ENCODE assay signal across 21 cellular contexts in the genomic region with DNA sequence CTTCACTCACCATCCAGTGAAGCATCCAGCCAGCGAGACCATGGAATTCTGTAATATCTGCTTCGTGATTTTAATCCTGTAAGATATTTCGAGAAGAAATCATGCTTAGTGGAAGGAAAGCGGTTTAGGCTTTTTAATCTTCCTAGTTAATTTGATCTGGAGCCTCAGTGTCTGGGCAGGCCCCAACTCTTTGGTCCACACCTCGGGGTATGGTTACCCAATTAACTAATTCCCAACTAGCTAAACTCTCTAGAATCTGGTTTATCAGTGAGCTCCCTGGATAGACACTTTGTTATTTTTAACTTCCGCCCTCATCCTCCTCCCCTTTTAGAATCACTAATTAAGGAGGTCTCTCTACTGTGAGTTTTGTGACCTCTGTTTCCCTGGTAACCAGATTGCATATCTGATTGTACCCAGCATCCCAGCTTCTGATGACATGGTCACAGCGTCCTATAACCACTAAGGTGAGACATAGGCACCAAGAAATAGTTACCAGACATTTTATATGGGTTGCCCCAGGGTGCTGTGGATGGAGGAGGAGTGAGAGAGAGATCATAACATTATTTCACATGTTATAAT.
A peak's percentile ranks its signal among the peaks of the same experiment; 100 is the strongest.
DNase-seq lines count a peak whose midpoint lies in the region; ATAC-seq and TF ChIP-seq lines count a peak whose summit lies in the region.
"Had no signal": no experiment of that assay in that cellular context is flagged by ENCODE, and none has a peak within 500 bp of the region (broad histone marks: within the 10 kb centered on the region; RNA-seq: fewer than 3 reads in every experiment).

No MANE protein-coding gene starts in this region.

- H3F3A ChIP-seq in SK-N-SH (replicated peaks; ENCODE audit: insufficient read depth), result no peaks in the 10 kb centered on the region

- DNase-seq in SK-N-SH (peak; percentile 18), NCI-H69 (lab: John Stamatoyannopoulos, UW) (peak; percentile 30), esophagus muscularis mucosa (ENCODE audit: extremely low spot score) (peak; percentile 31), tibial artery (no peak), WTC11 (ENCODE audit: low spot score) (no peak)
- DNase-seq: BE2C; Caco-2; CD4-positive, CD25-positive, alpha-beta regulatory T cell; GF-D8; Kasumi-1; MM.1S; NCI-H1092; NCI-H1436 treated with DMSO at 0.1 percent for 48 hours; NCI-H2029; NCI-H446 treated with DMSO at 0.1 percent for 48 hours; NCI-H774; SIG-M5 had no signal

- H3K9ac ChIP-seq in SK-N-SH, result no peak overlapping the region

- H3K4me1 Mint-ChIP-seq in nephron, result peaks cover 56% of the 10 kb centered on the region
- H3K4me1 Mint-ChIP-seq in WTC11, result no peaks in the 10 kb centered on the region
- H3K4me1 Mint-ChIP-seq: CD4-positive, CD25-positive, alpha-beta regulatory T cell had no signal

- H3K4me3 ChIP-seq in SK-N-SH (ENCODE audit: low read depth in 2 of 2, low read length in 1 of 2) (no peak overlapping the region), esophagus muscularis mucosa (no peak overlapping the region), tibial artery (no peak overlapping the region)

- no peaks in the 10 kb centered on the region; the same call in 1 of the 2 replicates for H3K79me2 ChIP-seq in SK-N-SH (ENCODE audit: insufficient read depth)

- TF ChIP-seq CTCF in SK-N-SH (IDR thresholded peaks at IDR 0.05) (no peak), esophagus muscularis mucosa (IDR thresholded peaks at IDR 0.05) (no peak), nephron (IDR thresholded peaks at IDR 0.05; ENCODE audit: unreplicated experiment in 3 of 3) (no peak), tibial artery (IDR thresholded peaks at IDR 0.05) (no peak), WTC11 (IDR thresholded peaks at IDR 0.05) (no peak)

- H3K36me3 ChIP-seq in SK-N-SH (replicated peaks in 1 of 2; ENCODE audit: control insufficient read depth in 1 of 2, insufficient read depth in 2 of 2, low read length in 1 of 2) (no peaks in the 10 kb centered on the region), esophagus muscularis mucosa (no peaks in the 10 kb centered on the region), tibial artery (no peaks in the 10 kb centered on the region)
- H3K36me3 ChIP-seq: BE2C had no signal

- H3K4me3 Mint-ChIP-seq in nephron, result no peak overlapping the region
- no peak overlapping the region for H3K4me3 Mint-ChIP-seq in WTC11
- H3K4me3 Mint-ChIP-seq: CD4-positive, CD25-positive, alpha-beta regulatory T cell; IgD-negative memory B cell had no signal

- WGBS in SK-N-SH (ENCODE audit: low lambda C conversion rate), result 67% methylated on average over 7 of the region's 7 CpGs
- 93% methylated on average over 7 of the region's 7 CpGs for WGBS in esophagus muscularis mucosa

- H3K9me3 ChIP-seq in SK-N-SH, result no peaks in the 10 kb centered on the region
- no peaks in the 10 kb centered on the region for H3K9me3 ChIP-seq in esophagus muscularis mucosa
- no peaks in the 10 kb centered on the region for H3K9me3 ChIP-seq in tibial artery
- H3K9me3 ChIP-seq: BE2C, Caco-2 had no signal

- intact Hi-C loops in esophagus muscularis mucosa (cut with DNase I) (no loop called here), tibial artery (cut with DNase I; ENCODE audit: low total_unique reads) (no loop called here)

- H3K36me3 Mint-ChIP-seq in nephron (ENCODE audit: low read depth), result peaks cover 56% of the 10 kb centered on the region
- no peaks in the 10 kb centered on the region for H3K36me3 Mint-ChIP-seq in WTC11
- H3K36me3 Mint-ChIP-seq: CD4-positive, CD25-positive, alpha-beta regulatory T cell; IgD-negative memory B cell had no signal

- no peak for TF ChIP-seq RAD21 in SK-N-SH (IDR thresholded peaks at IDR 0.05; ENCODE audit: low read length)

- no peak overlapping the region for H2AFZ ChIP-seq in SK-N-SH (ENCODE audit: low read depth)

- H3K27ac ChIP-seq in SK-N-SH (ENCODE audit: low read depth in 2 of 2, low read length in 1 of 2) (no peak overlapping the region; a peak in 1 of 4 replicates), esophagus muscularis mucosa (replicated peaks in 1 of 4) (no peak overlapping the region), tibial artery (no peak overlapping the region)

- TF ChIP-seq EP300 in SK-N-SH (IDR thresholded peaks at IDR 0.05; ENCODE audit: borderline replicate concordance in 1 of 2, low read depth in 1 of 2, low read length in 1 of 2), result no peak
- no peak for TF ChIP-seq EP300 in esophagus muscularis mucosa (IDR thresholded peaks at IDR 0.05)

- H3K27ac Mint-ChIP-seq in nephron, result peak overlapping the region in 2 of 3 experiments; percentile 15 to 28
- H3K27ac Mint-ChIP-seq in WTC11, result no peak overlapping the region
- H3K27ac Mint-ChIP-seq: CD4-positive, CD25-positive, alpha-beta regulatory T cell had no signal

- H3K4me1 ChIP-seq in SK-N-SH (ENCODE audit: control insufficient read depth in 1 of 2, insufficient read depth in 2 of 2, low read depth in 1 of 2, low read length in 1 of 2), result no peaks in the 10 kb centered on the region; a peak in 1 of 4 replicates
- peaks cover 14 to 41% (median 19%) of the 10 kb centered on the region in 4 donors for H3K4me1 ChIP-seq in esophagus muscularis mucosa
- no peaks in the 10 kb centered on the region for H3K4me1 ChIP-seq in tibial artery
- H3K4me1 ChIP-seq: BE2C, Caco-2 had no signal

- H3K4me2 ChIP-seq in SK-N-SH, result no peak overlapping the region

- TF ChIP-seq POLR2A in esophagus muscularis mucosa (IDR thresholded peaks at IDR 0.05; ENCODE audit: low read depth), result no peak

- H3K27me3 Mint-ChIP-seq in nephron (ENCODE audit: low read depth) (no peaks in the 10 kb centered on the region), WTC11 (ENCODE audit: low read depth) (no peaks in the 10 kb centered on the region)
- H3K27me3 Mint-ChIP-seq: CD4-positive, CD25-positive, alpha-beta regulatory T cell had no signal

- ATAC-seq in SK-N-SH treated with all-trans-retinoic acid at 6 μM for 48 hours (no peak), GM21717 (IDR thresholded peaks at IDR 0.05; ENCODE audit: unreplicated experiment) (no peak), WTC11 (no peak)

- H3K27me3 ChIP-seq in SK-N-SH (ENCODE audit: insufficient read depth), result no peaks in the 10 kb centered on the region
- no peaks in the 10 kb centered on the region for H3K27me3 ChIP-seq in esophagus muscularis mucosa
- no peaks in the 10 kb centered on the region for H3K27me3 ChIP-seq in tibial artery
- H3K27me3 ChIP-seq: BE2C had no signal

- H3K9me3 Mint-ChIP-seq in nephron, result peaks cover 3% of the 10 kb centered on the region
- H3K9me3 Mint-ChIP-seq in WTC11, result no peaks in the 10 kb centered on the region
- H3K9me3 Mint-ChIP-seq: IgD-negative memory B cell had no signal

- no peaks in the 10 kb centered on the region for H3K9me2 ChIP-seq in SK-N-SH

- CTCF ChIA-PET in SK-N-SH (lab: Yijun Ruan, JAX) (interaction anchor here (1.2 kb wide), 1 partner anchor 8 kb away, joined by 4 read pairs; no protein-coding TSS in a partner anchor), WTC11 (lab: Charles Lee) (interaction anchor here (1.7 kb wide), 1 partner anchor 7 kb away, joined by 5 read pairs; no protein-coding TSS in a partner anchor)

- POLR2A ChIA-PET in SK-N-SH (lab: Yijun Ruan, JAX) (no interaction called here), WTC11 (lab: Charles Lee) (no interaction called here)

- H4K20me1 ChIP-seq in SK-N-SH (ENCODE audit: insufficient read depth), result no peaks in the 10 kb centered on the region

TF ChIP-seq in SK-N-SH, 30 proteins besides CTCF, POLR2A, EP300 and RAD21 (continues in another document):
- TF ChIP-seq MEF2A (IDR thresholded peaks at IDR 0.05; ENCODE audit: borderline replicate concordance, low read depth), result no peak
- TF ChIP-seq, protein P1, sequence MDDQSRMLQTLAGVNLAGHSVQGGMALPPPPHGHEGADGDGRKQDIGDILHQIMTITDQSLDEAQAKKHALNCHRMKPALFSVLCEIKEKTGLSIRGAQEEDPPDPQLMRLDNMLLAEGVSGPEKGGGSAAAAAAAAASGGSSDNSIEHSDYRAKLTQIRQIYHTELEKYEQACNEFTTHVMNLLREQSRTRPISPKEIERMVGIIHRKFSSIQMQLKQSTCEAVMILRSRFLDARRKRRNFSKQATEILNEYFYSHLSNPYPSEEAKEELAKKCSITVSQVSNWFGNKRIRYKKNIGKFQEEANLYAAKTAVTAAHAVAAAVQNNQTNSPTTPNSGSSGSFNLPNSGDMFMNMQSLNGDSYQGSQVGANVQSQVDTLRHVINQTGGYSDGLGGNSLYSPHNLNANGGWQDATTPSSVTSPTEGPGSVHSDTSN (IDR thresholded peaks at IDR 0.05), result no peak
- TF ChIP-seq GATA2 (CRISPR knock-in tag; IDR thresholded peaks at IDR 0.05), result no peak
- TF ChIP-seq RFX5 (IDR thresholded peaks at IDR 0.05; ENCODE audit: low read length), result no peak
- no peak for TF ChIP-seq TAF1 (IDR thresholded peaks at IDR 0.05; ENCODE audit: borderline replicate concordance, low read depth, low read length)

TF ChIP-seq in SK-N-SH treated with all-trans-retinoic acid at 6 μM for 48 hours, 23 proteins besides CTCF, POLR2A, EP300 and RAD21:
- TF ChIP-seq TCF4 (CRISPR knock-in tag; IDR thresholded peaks at IDR 0.05; ENCODE audit: borderline replicate concordance), result no peak

TF ChIP-seq in WTC11, 78 proteins besides CTCF, POLR2A, EP300 and RAD21 (continues in another document):
- TF ChIP-seq MYBL2 (CRISPR knock-in tag; IDR thresholded peaks at IDR 0.05), result no peak

Comparison
In these comparisons a context has a peak if more than half of its experiments do, and no peak if none do; other contexts are left out.
1. DNase-seq: peak in SK-N-SH (single experiment), NCI-H69 (single experiment) and esophagus muscularis mucosa (single experiment); none in tibial artery (0 of 2) and WTC11 (single experiment).